ENCODE assay signal across 1 cellular context in genomic region chr1:151281225-151281968, GRCh38.
TF ChIP-seq lines count a peak whose summit lies in the region.

No MANE protein-coding gene starts in this region.

TF ChIP-seq in HEK293, 187 proteins besides CTCF, POLR2A, EP300 and RAD21 (continued from another document):
- TF ChIP-seq KLF8 (tag by site-specific recombination; IDR thresholded peaks at IDR 0.05) (peak; percentile 94), REPIN1 (tag by site-specific recombination; IDR thresholded peaks at IDR 0.05; ENCODE audit: low read depth) (peak; percentile 46; the same call in 1 of the 2 replicates), ZSCAN16 (tag by site-specific recombination; IDR thresholded peaks at IDR 0.05) (no peak), ZNF341 (tag by site-specific recombination; IDR thresholded peaks at IDR 0.05; ENCODE audit: low read depth) (peak; percentile 76), ZNF610 (tag by site-specific recombination; IDR thresholded peaks at IDR 0.05; ENCODE audit: borderline replicate concordance) (peak; percentile 83), ZNF391 (tag by site-specific recombination; IDR thresholded peaks at IDR 0.05; ENCODE audit: borderline replicate concordance, low read depth) (peak; percentile 96), ZBTB6 (tag by site-specific recombination; IDR thresholded peaks at IDR 0.05) (peak; percentile 75; the same call in 1 of the 2 replicates), ZBTB17 (tag by site-specific recombination; IDR thresholded peaks at IDR 0.05) (peak; percentile 73), ZNF792 (tag by site-specific recombination; IDR thresholded peaks at IDR 0.05) (peak; percentile 57; the same call in 1 of the 2 replicates), INSM2 (tag by site-specific recombination; IDR thresholded peaks at IDR 0.05) (peak; percentile 69; the same call in 1 of the 2 replicates), ZNF791 (tag by site-specific recombination; IDR thresholded peaks at IDR 0.05) (no peak), ZBTB48 (tag by site-specific recombination; IDR thresholded peaks at IDR 0.05) (peak; percentile 78), ZNF514 (tag by site-specific recombination; IDR thresholded peaks at IDR 0.05) (no peak), OSR2 (tag by site-specific recombination; IDR thresholded peaks at IDR 0.05) (peak; percentile 83), FEZF1 (tag by site-specific recombination; IDR thresholded peaks at IDR 0.05) (peak; percentile 95), ZXDB (tag by site-specific recombination; IDR thresholded peaks at IDR 0.05) (peak; percentile 78), ZNF426 (tag by site-specific recombination; IDR thresholded peaks at IDR 0.05) (no peak), ZNF501 (tag by site-specific recombination; IDR thresholded peaks at IDR 0.05) (peak; percentile 98), ZFP69B (tag by site-specific recombination; IDR thresholded peaks at IDR 0.05) (peak; percentile 100), YY1 (tag by site-specific recombination; IDR thresholded peaks at IDR 0.05) (peak; percentile 70), ZFP41 (tag by site-specific recombination; IDR thresholded peaks at IDR 0.05; ENCODE audit: borderline replicate concordance) (no peak), YY2 (tag by site-specific recombination; IDR thresholded peaks at IDR 0.05) (peak; percentile 54; the same call in 1 of the 2 replicates), SP3 (tag by site-specific recombination; IDR thresholded peaks at IDR 0.05) (peak; percentile 98), ZBTB26 (tag by site-specific recombination; optimal IDR thresholded peaks at IDR 0.05) (peak; percentile 61), ZNF350 (tag by site-specific recombination; IDR thresholded peaks at IDR 0.05) (no peak), KLF1 (tag by site-specific recombination; IDR thresholded peaks at IDR 0.05) (peak; percentile 85)
